Comparison of ENCODE assay signal across 27 cellular contexts in genomic region chr20:59678286-59678685, GRCh38.
DNase-seq lines count a peak whose midpoint lies in the region; ATAC-seq lines count a peak whose summit lies in the region.
"Had no signal": no experiment of that assay in that cellular context is flagged by ENCODE, and none has a peak within 500 bp of the region (broad histone marks: within the 10 kb centered on the region; RNA-seq: fewer than 3 reads in every experiment).

No MANE protein-coding gene starts in this region.

- in situ Hi-C loops in G401 (cut with HindIII; ENCODE audit: low sequenced_read_pairs) = no loop called here

- DNase-seq in G401 (ENCODE audit: low spot score) (peak; percentile 93), caudate nucleus (lab: John Stamatoyannopoulos, UW) (peak in 28 of 61 donors; percentile 15 to 89 (median 40)), head of caudate nucleus (peak in 25 of 42 donors; percentile 18 to 77 (median 46)), substantia nigra (lab: John Stamatoyannopoulos, UW) (peak in 5 of 49 donors; percentile 14 to 69 (median 21)), DMS153 treated with DMSO at 0.1 percent for 48 hours (lab: John Stamatoyannopoulos, UW; ENCODE audit: unreplicated experiment) (no peak)
- no peak for DNase-seq in activated CD4-positive, alpha-beta T cell treated with anti-CD3 and anti-CD28 coated beads, Interleukin-2, amount 50 U/mL, for 1 hour
- DNase-seq: activated CD4-positive, alpha-beta T cell treated with anti-CD3 and anti-CD28 coated beads for 4 hours; activated CD8-positive, alpha-beta memory T cell treated with anti-CD3 and anti-CD28 coated beads for 24 hours; activated T-cell treated with anti-CD3 and anti-CD28 coated beads, Interleukin-2, amount 50 U/mL, for 4 hours; effector memory CD8-positive, alpha-beta T cell; EL; foreskin keratinocyte; immature natural killer cell; Karpas-422; left ventricle myocardium superior; MV-4-11; naive B cell; NCI-H146; NCI-H526; NK-92 treated with Interleukin-12 subunit alpha and Interleukin-12 subunit beta, amount 100 ng/mL, for 24 hours; PC-3; Right ventricle myocardium superior; stimulated activated naive CD8-positive, alpha-beta T cell treated with anti-CD3 and anti-CD28 coated beads, Interleukin-15, amount 100 ng/mL, for 72 hours; transverse colon had no signal

- H3K27ac ChIP-seq in caudate nucleus (ENCODE audit: low read depth, low read length) = peak overlapping the region; percentile 86
- peak overlapping the region; percentile 38 for H3K27ac ChIP-seq in substantia nigra (ENCODE audit: low read depth, low read length, poor library complexity, severe bottlenecking)
- H3K27ac ChIP-seq: foreskin keratinocyte, skin epidermis, transverse colon had no signal

- no peak for ATAC-seq in GM21367 (IDR thresholded peaks at IDR 0.05; ENCODE audit: unreplicated experiment)
- ATAC-seq: activated T-cell treated with anti-CD3 and anti-CD28 coated beads, Interleukin-2, amount 50 U/mL, for 4 hours; effector memory CD8-positive, alpha-beta T cell; foreskin keratinocyte; GM23338; left ventricle myocardium superior; PC-3; stimulated activated naive CD8-positive, alpha-beta T cell treated with anti-CD3 and anti-CD28 coated beads, Interleukin-15, amount 100 ng/mL, for 72 hours had no signal

- intact Hi-C loops in head of caudate nucleus (cut with DNase I) = loop anchor here (10.0 kb wide), 1 partner anchor 77 kb away; no protein-coding TSS in a partner anchor

Comparison
In these comparisons a context has a peak if more than half of its experiments do, and no peak if none do; other contexts are left out.
1. DNase-seq: peak in G401 (single experiment) and head of caudate nucleus (25 of 42); none in activated CD4-positive, alpha-beta T cell treated with anti-CD3 and anti-CD28 coated beads, Interleukin-2, amount 50 U/mL, for 1 hour (single experiment) and DMS153 treated with DMSO at 0.1 percent for 48 hours (single experiment).